ENCODE assay signal across 9 cellular contexts in the genomic region with DNA sequence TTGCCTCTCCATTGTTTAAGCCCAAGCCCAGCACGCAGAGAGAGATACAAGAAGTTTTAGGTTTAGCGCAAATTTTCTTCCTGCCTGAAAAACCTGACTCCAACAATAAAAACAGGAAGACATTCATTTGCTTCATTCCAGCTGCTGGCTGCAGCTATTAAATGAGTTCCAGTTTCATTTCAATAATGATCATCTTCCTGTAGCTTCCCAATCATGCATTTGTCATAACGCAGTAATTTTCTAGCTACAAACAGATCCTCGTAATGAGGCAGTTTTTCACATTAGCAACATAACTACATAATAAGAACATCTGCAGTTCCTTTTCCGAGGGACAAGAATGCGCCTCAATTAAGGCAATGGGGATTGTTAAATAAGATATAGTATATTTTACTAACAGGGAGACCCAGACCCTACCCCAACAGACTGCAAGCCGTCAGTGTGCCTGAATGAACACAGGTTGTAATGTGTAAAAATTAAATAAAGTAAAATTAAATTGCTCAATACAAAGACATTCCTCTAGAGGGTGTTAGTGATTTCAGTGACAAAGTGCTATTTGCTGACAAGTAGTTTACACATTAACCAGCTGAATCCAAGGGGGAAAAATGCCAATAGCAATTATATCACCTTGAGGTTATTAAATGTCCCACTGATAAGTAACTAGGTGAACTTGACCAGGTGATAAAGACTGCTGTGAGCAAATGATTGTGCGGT.
DNase-seq lines count a peak whose midpoint lies in the region; ATAC-seq, FAIRE-seq and TF ChIP-seq lines count a peak whose summit lies in the region.
"Had no signal": no experiment of that assay in that cellular context is flagged by ENCODE, and none has a peak within 500 bp of the region (broad histone marks: within the 10 kb centered on the region; RNA-seq: fewer than 3 reads in every experiment).

No MANE protein-coding gene starts in this region.

- CTCF ChIA-PET in GM10248 (lab: Yijun Ruan, JAX): interaction anchor here (1.2 kb wide), 1 partner anchor 9 kb away, joined by 3 read pairs; no protein-coding TSS in a partner anchor
- CTCF ChIA-PET in activated CD8-positive, alpha-beta T cell treated with anti-CD3 and anti-CD28 coated beads for 36 hours (lab: Charles Lee): interaction anchor here (1.1 to 1.5 kb wide), 3 partner anchors 11 to 274 kb away, joined by 3 to 6 read pairs (median 5); no protein-coding TSS in a partner anchor

- peak overlapping the region; percentile 22 for H3K27ac ChIP-seq in left ventricle myocardium inferior (replicated peaks)
- no peak overlapping the region for H3K27ac ChIP-seq in RWPE2 (ENCODE audit: poor library complexity, severe bottlenecking)

- DNase-seq in left ventricle myocardium inferior (no peak), Right ventricle myocardium superior (no peak), RWPE2 (ENCODE audit: low spot score) (no peak), GM10248 (ENCODE audit: extremely low spot score) (no peak), T-helper 9 cell (no peak)
- no peak for DNase-seq in activated CD8-positive, alpha-beta T cell treated with anti-CD3 and anti-CD28 coated beads for 36 hours
- DNase-seq in activated naive CD4-positive, alpha-beta T cell (lab: John Stamatoyannopoulos, UW): no peak
- DNase-seq: cerebellar nuclear complex had no signal

- H3K4me1 ChIP-seq in left ventricle myocardium inferior (peaks cover 14% of the 10 kb centered on the region), RWPE2 (ENCODE audit: insufficient read depth, poor library complexity, severe bottlenecking) (no peaks in the 10 kb centered on the region)

- H3K27me3 ChIP-seq in left ventricle myocardium inferior (ENCODE audit: low read depth): no peaks in the 10 kb centered on the region
- H3K27me3 ChIP-seq in RWPE2 (ENCODE audit: insufficient read depth, poor library complexity, severe bottlenecking): no peaks in the 10 kb centered on the region

- H3K9me3 ChIP-seq in left ventricle myocardium inferior (replicated peaks) (peaks cover 11% of the 10 kb centered on the region), RWPE2 (ENCODE audit: severe bottlenecking) (no peaks in the 10 kb centered on the region)

- no peak overlapping the region for H3K27ac Mint-ChIP-seq in activated CD8-positive, alpha-beta T cell treated with anti-CD3 and anti-CD28 coated beads for 36 hours

- H3K4me3 Mint-ChIP-seq in activated CD8-positive, alpha-beta T cell treated with anti-CD3 and anti-CD28 coated beads for 36 hours: no peak overlapping the region

- peaks cover 2% of the 10 kb centered on the region for H3K9me3 Mint-ChIP-seq in activated CD8-positive, alpha-beta T cell treated with anti-CD3 and anti-CD28 coated beads for 36 hours

- H3K4me1 Mint-ChIP-seq in activated CD8-positive, alpha-beta T cell treated with anti-CD3 and anti-CD28 coated beads for 36 hours (ENCODE audit: low read depth): no peaks in the 10 kb centered on the region

- H3K36me3 Mint-ChIP-seq in activated CD8-positive, alpha-beta T cell treated with anti-CD3 and anti-CD28 coated beads for 36 hours (ENCODE audit: low read depth): no peaks in the 10 kb centered on the region

- POLR2A ChIA-PET in GM10248 (lab: Yijun Ruan, JAX): no interaction called here
- POLR2A ChIA-PET in activated CD8-positive, alpha-beta T cell treated with anti-CD3 and anti-CD28 coated beads for 36 hours (lab: Charles Lee): no interaction called here

- FAIRE-seq in islet of Langerhans (lab: Jason Lieb, UNC): peak; percentile 95

- no peaks in the 10 kb centered on the region for H3K27me3 Mint-ChIP-seq in activated CD8-positive, alpha-beta T cell treated with anti-CD3 and anti-CD28 coated beads for 36 hours

- H3K4me3 ChIP-seq in left ventricle myocardium inferior (no peak overlapping the region), RWPE2 (ENCODE audit: severe bottlenecking) (no peak overlapping the region)

- H3K36me3 ChIP-seq in left ventricle myocardium inferior (peaks cover 29% of the 10 kb centered on the region), RWPE2 (ENCODE audit: low read depth) (no peaks in the 10 kb centered on the region)

- intact Hi-C loops in left ventricle myocardium inferior (cut with micrococcal nuclease): no loop called here
- intact Hi-C loops in Right ventricle myocardium superior (cut with DNase I): no loop called here
- intact Hi-C loops in activated CD8-positive, alpha-beta T cell treated with anti-CD3 and anti-CD28 coated beads for 36 hours (cut with micrococcal nuclease): no loop called here

- TF ChIP-seq CTCF in left ventricle myocardium inferior (IDR thresholded peaks at IDR 0.05; ENCODE audit: borderline replicate concordance): peak; percentile 52
- TF ChIP-seq CTCF in RWPE2 (IDR thresholded peaks at IDR 0.05; ENCODE audit: poor library complexity, severe bottlenecking): peak; percentile 40
- TF ChIP-seq CTCF in GM10248 (IDR thresholded peaks at IDR 0.05; ENCODE audit: control extremely low read depth, extremely low read depth, low read depth, missing control alignments): no peak
- no peak for TF ChIP-seq CTCF in activated CD8-positive, alpha-beta T cell treated with anti-CD3 and anti-CD28 coated beads for 36 hours (IDR thresholded peaks at IDR 0.05)

- ATAC-seq in Right ventricle myocardium superior (ENCODE audit: poor library complexity) (no peak), RWPE2 (ENCODE audit: low read depth) (no peak; the same call in 2 of the 3 replicates)
- ATAC-seq in activated CD8-positive, alpha-beta T cell treated with anti-CD3 and anti-CD28 coated beads for 36 hours: no peak

Comparison
In these comparisons a context has a peak if more than half of its experiments do, and no peak if none do; other contexts are left out.
1. CTCF ChIP-seq: peak in left ventricle myocardium inferior (single experiment) and RWPE2 (single experiment); none in GM10248 (single experiment) and activated CD8-positive, alpha-beta T cell treated with anti-CD3 and anti-CD28 coated beads for 36 hours (single experiment).